1 cellular context compared by ENCODE assay signal in the genomic region with DNA sequence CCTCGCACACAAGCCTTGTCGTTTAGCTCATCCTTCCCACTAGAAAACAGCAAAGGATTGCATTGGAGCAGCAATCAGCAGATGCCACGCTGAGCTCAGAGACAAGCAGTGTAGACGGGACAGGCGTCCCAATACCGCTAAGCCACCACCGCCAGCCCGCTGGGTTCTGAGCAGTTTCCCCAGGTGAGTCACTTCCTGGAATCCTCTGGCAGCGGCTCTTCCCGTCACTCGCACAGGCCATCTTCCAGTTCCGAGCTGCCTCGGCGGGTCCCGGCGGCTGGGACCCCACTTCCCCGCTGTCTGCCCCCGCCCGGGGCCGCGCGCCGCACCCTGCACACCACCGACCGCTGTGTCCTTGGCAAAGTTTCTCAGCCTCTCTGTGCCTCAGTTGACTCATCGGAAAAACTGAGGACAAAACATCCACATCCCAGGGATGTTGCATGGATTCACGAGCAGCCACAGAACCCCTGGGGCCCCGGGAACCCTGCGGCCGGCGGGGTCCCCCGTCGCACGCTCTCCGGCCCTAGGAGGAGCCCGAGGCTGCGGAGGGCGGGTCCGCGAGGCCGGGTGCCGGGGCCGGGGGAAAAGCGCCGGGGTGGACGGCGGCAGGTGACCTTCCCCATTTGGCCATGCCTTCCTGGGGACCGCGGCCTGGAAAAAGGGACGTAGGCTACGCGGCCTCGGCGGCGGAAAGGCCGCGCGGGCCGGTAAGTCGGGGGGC.
TF ChIP-seq lines count a peak whose summit lies in the region.

No MANE protein-coding gene starts in this region.

TF ChIP-seq in HepG2, 621 proteins besides CTCF, POLR2A, EP300 and RAD21 (continued from another document and continues in another):
- TF ChIP-seq, protein P1, sequence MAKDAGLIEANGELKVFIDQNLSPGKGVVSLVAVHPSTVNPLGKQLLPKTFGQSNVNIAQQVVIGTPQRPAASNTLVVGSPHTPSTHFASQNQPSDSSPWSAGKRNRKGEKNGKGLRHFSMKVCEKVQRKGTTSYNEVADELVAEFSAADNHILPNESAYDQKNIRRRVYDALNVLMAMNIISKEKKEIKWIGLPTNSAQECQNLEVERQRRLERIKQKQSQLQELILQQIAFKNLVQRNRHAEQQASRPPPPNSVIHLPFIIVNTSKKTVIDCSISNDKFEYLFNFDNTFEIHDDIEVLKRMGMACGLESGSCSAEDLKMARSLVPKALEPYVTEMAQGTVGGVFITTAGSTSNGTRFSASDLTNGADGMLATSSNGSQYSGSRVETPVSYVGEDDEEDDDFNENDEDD (CRISPR knock-in tag; IDR thresholded peaks at IDR 0.05; ENCODE audit: borderline replicate concordance): no peak
- TF ChIP-seq, protein P2, sequence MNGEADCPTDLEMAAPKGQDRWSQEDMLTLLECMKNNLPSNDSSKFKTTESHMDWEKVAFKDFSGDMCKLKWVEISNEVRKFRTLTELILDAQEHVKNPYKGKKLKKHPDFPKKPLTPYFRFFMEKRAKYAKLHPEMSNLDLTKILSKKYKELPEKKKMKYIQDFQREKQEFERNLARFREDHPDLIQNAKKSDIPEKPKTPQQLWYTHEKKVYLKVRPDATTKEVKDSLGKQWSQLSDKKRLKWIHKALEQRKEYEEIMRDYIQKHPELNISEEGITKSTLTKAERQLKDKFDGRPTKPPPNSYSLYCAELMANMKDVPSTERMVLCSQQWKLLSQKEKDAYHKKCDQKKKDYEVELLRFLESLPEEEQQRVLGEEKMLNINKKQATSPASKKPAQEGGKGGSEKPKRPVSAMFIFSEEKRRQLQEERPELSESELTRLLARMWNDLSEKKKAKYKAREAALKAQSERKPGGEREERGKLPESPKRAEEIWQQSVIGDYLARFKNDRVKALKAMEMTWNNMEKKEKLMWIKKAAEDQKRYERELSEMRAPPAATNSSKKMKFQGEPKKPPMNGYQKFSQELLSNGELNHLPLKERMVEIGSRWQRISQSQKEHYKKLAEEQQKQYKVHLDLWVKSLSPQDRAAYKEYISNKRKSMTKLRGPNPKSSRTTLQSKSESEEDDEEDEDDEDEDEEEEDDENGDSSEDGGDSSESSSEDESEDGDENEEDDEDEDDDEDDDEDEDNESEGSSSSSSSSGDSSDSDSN (CRISPR knock-in tag; IDR thresholded peaks at IDR 0.05): peak; percentile 69; the same call in 1 of the 2 replicates
- TF ChIP-seq, protein P3, sequence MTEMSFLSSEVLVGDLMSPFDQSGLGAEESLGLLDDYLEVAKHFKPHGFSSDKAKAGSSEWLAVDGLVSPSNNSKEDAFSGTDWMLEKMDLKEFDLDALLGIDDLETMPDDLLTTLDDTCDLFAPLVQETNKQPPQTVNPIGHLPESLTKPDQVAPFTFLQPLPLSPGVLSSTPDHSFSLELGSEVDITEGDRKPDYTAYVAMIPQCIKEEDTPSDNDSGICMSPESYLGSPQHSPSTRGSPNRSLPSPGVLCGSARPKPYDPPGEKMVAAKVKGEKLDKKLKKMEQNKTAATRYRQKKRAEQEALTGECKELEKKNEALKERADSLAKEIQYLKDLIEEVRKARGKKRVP (CRISPR knock-in tag; IDR thresholded peaks at IDR 0.05): no peak
- TF ChIP-seq MAFK (conservative IDR thresholded peaks at IDR 0.05 in 1 of 2, IDR thresholded peaks at IDR 0.05 in 1 of 2; ENCODE audit: low read length in 2 of 2) (no peak), ZNF350 (CRISPR knock-in tag; IDR thresholded peaks at IDR 0.05; ENCODE audit: borderline replicate concordance, low read depth) (peak; percentile 50; the same call in 1 of the 2 replicates), KDM3A (CRISPR knock-in tag; IDR thresholded peaks at IDR 0.05; ENCODE audit: low read depth) (no peak), IKZF1 (IDR thresholded peaks at IDR 0.05) (no peak), ESRRA (CRISPR knock-in tag; IDR thresholded peaks at IDR 0.05; ENCODE audit: low read depth) (no peak), SRSF9 (IDR thresholded peaks at IDR 0.05; ENCODE audit: borderline replicate concordance, insufficient read depth, low read depth, low read length, poor library complexity, severe bottlenecking) (no peak), REPIN1 (CRISPR knock-in tag; IDR thresholded peaks at IDR 0.05; ENCODE audit: borderline replicate concordance, low read depth) (no peak), NFE2L1 (CRISPR knock-in tag; IDR thresholded peaks at IDR 0.05; ENCODE audit: borderline replicate concordance) (no peak), ZNF207 (IDR thresholded peaks at IDR 0.05; ENCODE audit: borderline replicate concordance) (no peak), ZNF577 (CRISPR knock-in tag; IDR thresholded peaks at IDR 0.05; ENCODE audit: borderline replicate concordance, low read depth) (no peak), JARID2 (CRISPR knock-in tag; IDR thresholded peaks at IDR 0.05; ENCODE audit: insufficient replicate concordance) (no peak), HES4 (CRISPR knock-in tag; IDR thresholded peaks at IDR 0.05; ENCODE audit: borderline replicate concordance) (peak; percentile 23; the same call in 1 of the 2 replicates), ZNF138 (CRISPR knock-in tag; IDR thresholded peaks at IDR 0.05; ENCODE audit: low read depth) (no peak), NR3C1 (CRISPR knock-in tag; IDR thresholded peaks at IDR 0.05) (no peak), ZNF75D (CRISPR knock-in tag; IDR thresholded peaks at IDR 0.05; ENCODE audit: borderline replicate concordance) (0 out of 2 replicates have a peak, but pooled peaks have one; percentile 43), SIX4 (CRISPR knock-in tag; IDR thresholded peaks at IDR 0.05) (no peak), ZNF547 (CRISPR knock-in tag; IDR thresholded peaks at IDR 0.05) (no peak), NFYC (CRISPR knock-in tag; IDR thresholded peaks at IDR 0.05) (no peak), YY1 (IDR thresholded peaks at IDR 0.05; ENCODE audit: insufficient read depth, insufficient replicate concordance, low read depth, low read length) (no peak), SP2 (CRISPR knock-in tag; IDR thresholded peaks at IDR 0.05) (no peak), KLF16 (CRISPR knock-in tag; IDR thresholded peaks at IDR 0.05) (no peak)
- TF ChIP-seq, protein P4, sequence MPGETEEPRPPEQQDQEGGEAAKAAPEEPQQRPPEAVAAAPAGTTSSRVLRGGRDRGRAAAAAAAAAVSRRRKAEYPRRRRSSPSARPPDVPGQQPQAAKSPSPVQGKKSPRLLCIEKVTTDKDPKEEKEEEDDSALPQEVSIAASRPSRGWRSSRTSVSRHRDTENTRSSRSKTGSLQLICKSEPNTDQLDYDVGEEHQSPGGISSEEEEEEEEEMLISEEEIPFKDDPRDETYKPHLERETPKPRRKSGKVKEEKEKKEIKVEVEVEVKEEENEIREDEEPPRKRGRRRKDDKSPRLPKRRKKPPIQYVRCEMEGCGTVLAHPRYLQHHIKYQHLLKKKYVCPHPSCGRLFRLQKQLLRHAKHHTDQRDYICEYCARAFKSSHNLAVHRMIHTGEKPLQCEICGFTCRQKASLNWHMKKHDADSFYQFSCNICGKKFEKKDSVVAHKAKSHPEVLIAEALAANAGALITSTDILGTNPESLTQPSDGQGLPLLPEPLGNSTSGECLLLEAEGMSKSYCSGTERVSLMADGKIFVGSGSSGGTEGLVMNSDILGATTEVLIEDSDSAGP (CRISPR knock-in tag; IDR thresholded peaks at IDR 0.05; ENCODE audit: borderline replicate concordance): no peak
- TF ChIP-seq, protein P5, sequence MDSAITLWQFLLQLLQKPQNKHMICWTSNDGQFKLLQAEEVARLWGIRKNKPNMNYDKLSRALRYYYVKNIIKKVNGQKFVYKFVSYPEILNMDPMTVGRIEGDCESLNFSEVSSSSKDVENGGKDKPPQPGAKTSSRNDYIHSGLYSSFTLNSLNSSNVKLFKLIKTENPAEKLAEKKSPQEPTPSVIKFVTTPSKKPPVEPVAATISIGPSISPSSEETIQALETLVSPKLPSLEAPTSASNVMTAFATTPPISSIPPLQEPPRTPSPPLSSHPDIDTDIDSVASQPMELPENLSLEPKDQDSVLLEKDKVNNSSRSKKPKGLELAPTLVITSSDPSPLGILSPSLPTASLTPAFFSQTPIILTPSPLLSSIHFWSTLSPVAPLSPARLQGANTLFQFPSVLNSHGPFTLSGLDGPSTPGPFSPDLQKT (CRISPR knock-in tag; IDR thresholded peaks at IDR 0.05; ENCODE audit: borderline replicate concordance): no peak
- TF ChIP-seq, protein P6, sequence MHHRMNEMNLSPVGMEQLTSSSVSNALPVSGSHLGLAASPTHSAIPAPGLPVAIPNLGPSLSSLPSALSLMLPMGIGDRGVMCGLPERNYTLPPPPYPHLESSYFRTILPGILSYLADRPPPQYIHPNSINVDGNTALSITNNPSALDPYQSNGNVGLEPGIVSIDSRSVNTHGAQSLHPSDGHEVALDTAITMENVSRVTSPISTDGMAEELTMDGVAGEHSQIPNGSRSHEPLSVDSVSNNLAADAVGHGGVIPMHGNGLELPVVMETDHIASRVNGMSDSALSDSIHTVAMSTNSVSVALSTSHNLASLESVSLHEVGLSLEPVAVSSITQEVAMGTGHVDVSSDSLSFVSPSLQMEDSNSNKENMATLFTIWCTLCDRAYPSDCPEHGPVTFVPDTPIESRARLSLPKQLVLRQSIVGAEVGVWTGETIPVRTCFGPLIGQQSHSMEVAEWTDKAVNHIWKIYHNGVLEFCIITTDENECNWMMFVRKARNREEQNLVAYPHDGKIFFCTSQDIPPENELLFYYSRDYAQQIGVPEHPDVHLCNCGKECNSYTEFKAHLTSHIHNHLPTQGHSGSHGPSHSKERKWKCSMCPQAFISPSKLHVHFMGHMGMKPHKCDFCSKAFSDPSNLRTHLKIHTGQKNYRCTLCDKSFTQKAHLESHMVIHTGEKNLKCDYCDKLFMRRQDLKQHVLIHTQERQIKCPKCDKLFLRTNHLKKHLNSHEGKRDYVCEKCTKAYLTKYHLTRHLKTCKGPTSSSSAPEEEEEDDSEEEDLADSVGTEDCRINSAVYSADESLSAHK (CRISPR knock-in tag; IDR thresholded peaks at IDR 0.05; ENCODE audit: borderline replicate concordance): no peak
- TF ChIP-seq, protein P7, sequence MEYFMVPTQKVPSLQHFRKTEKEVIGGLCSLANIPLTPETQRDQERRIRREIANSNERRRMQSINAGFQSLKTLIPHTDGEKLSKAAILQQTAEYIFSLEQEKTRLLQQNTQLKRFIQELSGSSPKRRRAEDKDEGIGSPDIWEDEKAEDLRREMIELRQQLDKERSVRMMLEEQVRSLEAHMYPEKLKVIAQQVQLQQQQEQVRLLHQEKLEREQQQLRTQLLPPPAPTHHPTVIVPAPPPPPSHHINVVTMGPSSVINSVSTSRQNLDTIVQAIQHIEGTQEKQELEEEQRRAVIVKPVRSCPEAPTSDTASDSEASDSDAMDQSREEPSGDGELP (IDR thresholded peaks at IDR 0.05; ENCODE audit: borderline replicate concordance, low read depth): no peak
- TF ChIP-seq, protein P8, sequence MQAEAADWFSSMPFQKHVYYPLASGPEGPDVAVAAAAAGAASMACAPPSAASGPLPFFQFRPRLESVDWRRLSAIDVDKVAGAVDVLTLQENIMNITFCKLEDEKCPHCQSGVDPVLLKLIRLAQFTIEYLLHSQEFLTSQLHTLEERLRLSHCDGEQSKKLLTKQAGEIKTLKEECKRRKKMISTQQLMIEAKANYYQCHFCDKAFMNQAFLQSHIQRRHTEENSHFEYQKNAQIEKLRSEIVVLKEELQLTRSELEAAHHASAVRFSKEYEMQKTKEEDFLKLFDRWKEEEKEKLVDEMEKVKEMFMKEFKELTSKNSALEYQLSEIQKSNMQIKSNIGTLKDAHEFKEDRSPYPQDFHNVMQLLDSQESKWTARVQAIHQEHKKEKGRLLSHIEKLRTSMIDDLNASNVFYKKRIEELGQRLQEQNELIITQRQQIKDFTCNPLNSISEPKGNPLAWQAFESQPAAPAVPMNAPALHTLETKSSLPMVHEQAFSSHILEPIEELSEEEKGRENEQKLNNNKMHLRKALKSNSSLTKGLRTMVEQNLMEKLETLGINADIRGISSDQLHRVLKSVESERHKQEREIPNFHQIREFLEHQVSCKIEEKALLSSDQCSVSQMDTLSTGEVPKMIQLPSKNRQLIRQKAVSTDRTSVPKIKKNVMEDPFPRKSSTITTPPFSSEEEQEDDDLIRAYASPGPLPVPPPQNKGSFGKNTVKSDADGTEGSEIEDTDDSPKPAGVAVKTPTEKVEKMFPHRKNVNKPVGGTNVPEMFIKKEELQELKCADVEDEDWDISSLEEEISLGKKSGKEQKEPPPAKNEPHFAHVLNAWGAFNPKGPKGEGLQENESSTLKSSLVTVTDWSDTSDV (CRISPR knock-in tag; IDR thresholded peaks at IDR 0.05): no peak; the same call in 1 of the 2 replicates
- TF ChIP-seq, protein P9, sequence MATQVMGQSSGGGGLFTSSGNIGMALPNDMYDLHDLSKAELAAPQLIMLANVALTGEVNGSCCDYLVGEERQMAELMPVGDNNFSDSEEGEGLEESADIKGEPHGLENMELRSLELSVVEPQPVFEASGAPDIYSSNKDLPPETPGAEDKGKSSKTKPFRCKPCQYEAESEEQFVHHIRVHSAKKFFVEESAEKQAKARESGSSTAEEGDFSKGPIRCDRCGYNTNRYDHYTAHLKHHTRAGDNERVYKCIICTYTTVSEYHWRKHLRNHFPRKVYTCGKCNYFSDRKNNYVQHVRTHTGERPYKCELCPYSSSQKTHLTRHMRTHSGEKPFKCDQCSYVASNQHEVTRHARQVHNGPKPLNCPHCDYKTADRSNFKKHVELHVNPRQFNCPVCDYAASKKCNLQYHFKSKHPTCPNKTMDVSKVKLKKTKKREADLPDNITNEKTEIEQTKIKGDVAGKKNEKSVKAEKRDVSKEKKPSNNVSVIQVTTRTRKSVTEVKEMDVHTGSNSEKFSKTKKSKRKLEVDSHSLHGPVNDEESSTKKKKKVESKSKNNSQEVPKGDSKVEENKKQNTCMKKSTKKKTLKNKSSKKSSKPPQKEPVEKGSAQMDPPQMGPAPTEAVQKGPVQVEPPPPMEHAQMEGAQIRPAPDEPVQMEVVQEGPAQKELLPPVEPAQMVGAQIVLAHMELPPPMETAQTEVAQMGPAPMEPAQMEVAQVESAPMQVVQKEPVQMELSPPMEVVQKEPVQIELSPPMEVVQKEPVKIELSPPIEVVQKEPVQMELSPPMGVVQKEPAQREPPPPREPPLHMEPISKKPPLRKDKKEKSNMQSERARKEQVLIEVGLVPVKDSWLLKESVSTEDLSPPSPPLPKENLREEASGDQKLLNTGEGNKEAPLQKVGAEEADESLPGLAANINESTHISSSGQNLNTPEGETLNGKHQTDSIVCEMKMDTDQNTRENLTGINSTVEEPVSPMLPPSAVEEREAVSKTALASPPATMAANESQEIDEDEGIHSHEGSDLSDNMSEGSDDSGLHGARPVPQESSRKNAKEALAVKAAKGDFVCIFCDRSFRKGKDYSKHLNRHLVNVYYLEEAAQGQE (IDR thresholded peaks at IDR 0.05; ENCODE audit: borderline replicate concordance in 1 of 2, low read depth in 1 of 2, low read length in 2 of 2): no peak
- TF ChIP-seq, protein P10, sequence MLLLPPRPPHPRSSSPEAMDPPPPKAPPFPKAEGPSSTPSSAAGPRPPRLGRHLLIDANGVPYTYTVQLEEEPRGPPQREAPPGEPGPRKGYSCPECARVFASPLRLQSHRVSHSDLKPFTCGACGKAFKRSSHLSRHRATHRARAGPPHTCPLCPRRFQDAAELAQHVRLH (CRISPR knock-in tag; IDR thresholded peaks at IDR 0.05; ENCODE audit: borderline replicate concordance, low read depth): no peak
